Comparison of ENCODE assay signal across 13 cellular contexts in the genomic region with DNA sequence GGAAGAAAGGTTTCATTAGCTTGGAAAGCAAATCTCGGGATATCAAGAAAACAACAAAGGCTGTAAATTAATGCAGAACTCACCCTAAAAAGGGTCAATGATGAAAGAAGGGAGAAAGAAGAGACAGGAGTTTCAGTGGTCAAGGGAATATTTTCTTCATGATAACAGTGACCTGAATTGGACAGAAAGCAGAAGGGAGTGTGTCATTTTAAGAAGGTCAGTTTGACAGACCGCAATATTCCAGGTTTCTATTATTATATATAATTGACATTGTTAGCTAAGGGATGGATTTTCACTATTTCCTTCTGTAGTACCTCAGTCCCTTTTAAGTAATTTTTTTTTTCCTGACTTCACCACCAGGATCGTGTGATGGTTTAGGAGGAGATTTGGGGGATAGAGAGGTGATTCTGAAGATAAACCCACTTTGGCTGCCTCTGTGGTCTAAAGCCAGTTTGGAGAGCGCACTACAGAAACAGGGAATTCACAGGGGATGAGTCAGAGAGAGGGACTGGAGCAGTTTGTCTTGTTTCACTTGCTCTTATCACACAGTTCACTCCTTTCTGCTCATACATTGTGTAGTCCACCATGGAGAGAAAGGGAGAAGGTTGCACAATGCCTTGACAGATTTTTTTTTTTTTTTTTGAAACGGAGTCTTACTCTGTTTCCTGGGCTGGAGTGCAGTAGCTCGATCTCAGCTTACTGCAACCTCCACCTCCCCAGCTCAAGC.
DNase-seq lines count a peak whose midpoint lies in the region; ATAC-seq, FAIRE-seq and TF ChIP-seq lines count a peak whose summit lies in the region.
"Had no signal": no experiment of that assay in that cellular context is flagged by ENCODE, and none has a peak within 500 bp of the region (broad histone marks: within the 10 kb centered on the region; RNA-seq: fewer than 3 reads in every experiment).

No MANE protein-coding gene starts in this region.

- CTCF ChIA-PET in CD8-positive, alpha-beta memory T cell (lab: Charles Lee) = no interaction called here

- TF ChIP-seq CTCF in astrocyte (IDR thresholded peaks at IDR 0.05; ENCODE audit: insufficient read depth, low read depth, low read length) = no peak

- peak overlapping the region; percentile 5 for H3K4me2 ChIP-seq in astrocyte (ENCODE audit: low read length)

- H3K4me3 ChIP-seq in astrocyte (ENCODE audit: insufficient read depth, low read depth, low read length) = no peak overlapping the region
- no peak overlapping the region for H3K4me3 ChIP-seq in CD8-positive, alpha-beta memory T cell (ENCODE audit: low read length)
- H3K4me3 ChIP-seq: GM23248, SJSA1 had no signal

- no peaks in the 10 kb centered on the region for H3K9me3 Mint-ChIP-seq in astrocyte (ENCODE audit: unreplicated experiment)
- peaks cover 0 to 2% (median 0%) of the 10 kb centered on the region in 5 donors for H3K9me3 Mint-ChIP-seq in CD8-positive, alpha-beta memory T cell
- H3K9me3 Mint-ChIP-seq: CD4-positive, alpha-beta T cell had no signal

- intact Hi-C loops in left cardiac atrium (cut with DNase I) = no loop called here

- DNase-seq in GM03348 (ENCODE audit: low spot score) (peak; percentile 33), astrocyte (ENCODE audit: low read depth) (peak; percentile 91), left cardiac atrium (no peak), renal cortical epithelial cell (ENCODE audit: low read depth) (peak; percentile 17), ACHN (no peak), T-helper 2 cell (no peak)
- no peak for DNase-seq in CD8-positive, alpha-beta memory T cell
- DNase-seq: activated T-cell treated with anti-CD3 and anti-CD28 coated beads for 4 hours; CD4-positive, alpha-beta T cell; GM23248; stimulated activated naive CD4-positive, alpha-beta T cell had no signal

- no peaks in the 10 kb centered on the region for H3K9me3 ChIP-seq in astrocyte (ENCODE audit: insufficient read depth, low read depth, low read length)
- H3K9me3 ChIP-seq in CD8-positive, alpha-beta memory T cell (ENCODE audit: low read length) = no peaks in the 10 kb centered on the region
- H3K9me3 ChIP-seq: SJSA1 had no signal

- H3K36me3 ChIP-seq in astrocyte (ENCODE audit: insufficient read depth, low read length) = no peaks in the 10 kb centered on the region
- no peaks in the 10 kb centered on the region for H3K36me3 ChIP-seq in CD8-positive, alpha-beta memory T cell (ENCODE audit: insufficient read depth, low read length)
- H3K36me3 ChIP-seq: SJSA1 had no signal

- peak overlapping the region; percentile 58 for H3K27ac Mint-ChIP-seq in astrocyte (ENCODE audit: unreplicated experiment)
- H3K27ac Mint-ChIP-seq in CD8-positive, alpha-beta memory T cell = no peak overlapping the region
- H3K27ac Mint-ChIP-seq: CD4-positive, alpha-beta T cell had no signal

- H3K79me2 ChIP-seq in astrocyte (ENCODE audit: insufficient read depth, low read length) = no peaks in the 10 kb centered on the region

- H3K27me3 Mint-ChIP-seq in astrocyte (ENCODE audit: low read depth, unreplicated experiment) = no peaks in the 10 kb centered on the region
- peaks cover 8 to 11% of the 10 kb centered on the region in 2 donors for H3K27me3 Mint-ChIP-seq in CD8-positive, alpha-beta memory T cell
- H3K27me3 Mint-ChIP-seq: CD4-positive, alpha-beta T cell had no signal

- no peaks in the 10 kb centered on the region for H3K4me1 ChIP-seq in astrocyte (ENCODE audit: insufficient read depth, low read length)
- no peaks in the 10 kb centered on the region for H3K4me1 ChIP-seq in CD8-positive, alpha-beta memory T cell (ENCODE audit: insufficient read depth, low read length)
- H3K4me1 ChIP-seq: SJSA1 had no signal

- no peak overlapping the region for H3K27ac ChIP-seq in astrocyte (ENCODE audit: low read depth, low read length)
- H3K27ac ChIP-seq in CD8-positive, alpha-beta memory T cell (ENCODE audit: low read depth, low read length) = no peak overlapping the region
- H3K27ac ChIP-seq: GM23248, SJSA1 had no signal

- H3K36me3 Mint-ChIP-seq in astrocyte (ENCODE audit: low read depth, unreplicated experiment) = no peaks in the 10 kb centered on the region
- peaks cover 0 to 2% (median 0%) of the 10 kb centered on the region in 3 donors for H3K36me3 Mint-ChIP-seq in CD8-positive, alpha-beta memory T cell

- H2AFZ ChIP-seq in astrocyte (ENCODE audit: low read depth, low read length) = no peak overlapping the region
- H2AFZ ChIP-seq: GM23248 had no signal

- H3K27me3 ChIP-seq in astrocyte (ENCODE audit: insufficient read depth, low read length) = no peaks in the 10 kb centered on the region
- no peaks in the 10 kb centered on the region for H3K27me3 ChIP-seq in CD8-positive, alpha-beta memory T cell (ENCODE audit: insufficient read depth, low read length, poor library complexity, severe bottlenecking)
- H3K27me3 ChIP-seq: SJSA1 had no signal

- in situ Hi-C loops in ACHN (cut with HindIII; ENCODE audit: low pct_ligation_motif_present, low pct_unique_long_range_greater_than_20kb, low sequenced_read_pairs) = no loop called here

- POLR2A ChIA-PET in CD8-positive, alpha-beta memory T cell (lab: Charles Lee) = no interaction called here

- no peak for FAIRE-seq in astrocyte (lab: Jason Lieb, UNC)

- H3K9ac ChIP-seq in astrocyte (ENCODE audit: low read length) = no peak overlapping the region
- H3K9ac ChIP-seq: GM23248 had no signal

- ATAC-seq in left cardiac atrium = peak; percentile 84 to 97
- ATAC-seq in HG03460 (IDR thresholded peaks at IDR 0.05; ENCODE audit: unreplicated experiment) = no peak

- H3K4me3 Mint-ChIP-seq in astrocyte (ENCODE audit: unreplicated experiment) = no peak overlapping the region
- H3K4me3 Mint-ChIP-seq in CD8-positive, alpha-beta memory T cell = no peak overlapping the region
- H3K4me3 Mint-ChIP-seq: CD4-positive, alpha-beta T cell had no signal

- peaks cover 12% of the 10 kb centered on the region for H4K20me1 ChIP-seq in astrocyte (ENCODE audit: insufficient read depth, low read length)

- H3K4me1 Mint-ChIP-seq in astrocyte (ENCODE audit: low read depth, unreplicated experiment) = peaks cover 18% of the 10 kb centered on the region
- H3K4me1 Mint-ChIP-seq in CD8-positive, alpha-beta memory T cell = no peaks in the 10 kb centered on the region

Comparison
In these comparisons a context has a peak if more than half of its experiments do, and no peak if none do; other contexts are left out.
1. DNase-seq: peak in GM03348 (single experiment), astrocyte (single experiment) and renal cortical epithelial cell (single experiment); none in left cardiac atrium (single experiment), CD8-positive, alpha-beta memory T cell (0 of 5), ACHN (single experiment) and T-helper 2 cell (0 of 5).